In the genomic region with DNA sequence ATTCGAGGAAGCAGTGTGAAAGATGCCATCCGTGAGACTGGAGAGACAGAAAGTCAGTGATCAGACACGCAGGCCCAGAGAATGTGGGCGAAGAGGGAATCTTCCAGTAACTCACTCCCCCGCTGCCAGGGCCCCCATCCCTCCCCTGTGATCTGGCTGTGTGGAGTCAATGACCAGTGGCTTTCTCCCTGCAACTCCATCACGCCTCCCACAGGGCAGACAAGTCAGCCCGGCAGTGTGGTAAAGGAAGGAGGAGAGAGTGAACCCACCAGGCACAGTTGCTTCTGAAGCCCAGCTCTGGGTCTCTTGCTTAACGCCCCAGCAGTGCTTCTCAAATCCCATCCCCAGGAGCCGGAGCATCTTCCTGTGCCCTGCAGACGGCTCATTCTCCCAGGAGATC, we compare ENCODE assay signal across 31 cellular contexts.
"Had no signal": no experiment of that assay in that cellular context is flagged by ENCODE, and none has a peak within 500 bp of the region (broad histone marks: within the 10 kb centered on the region; RNA-seq: fewer than 3 reads in every experiment).

No MANE protein-coding gene starts in this region.

- H3K9me3 ChIP-seq: adrenal gland, Peyer's patch, SK-N-SH had no signal

- ATAC-seq: activated CD4-positive, alpha-beta T cell treated with anti-CD3 and anti-CD28 coated beads for 36 hours; activated CD4-positive, CD25-positive, alpha-beta regulatory T cell treated with anti-CD3 and anti-CD28 coated beads, Interleukin-2, amount 50 U/mL, for 24 hours; activated CD8-positive, alpha-beta T cell treated with anti-CD3 and anti-CD28 coated beads, Interleukin-2, amount 10 ng/mL, durations not matched to agents 7 days and 5 days; activated naive CD4-positive, alpha-beta T cell treated with anti-CD3 and anti-CD28 coated beads, Interleukin-2, amount 50 U/mL, for 72 hours; PC-3 had no signal

- H3K9me3 Mint-ChIP-seq: activated CD4-positive, alpha-beta T cell treated with anti-CD3 and anti-CD28 coated beads, Interleukin-2, amount 10 ng/mL, durations not matched to agents 7 days and 5 days; activated naive CD4-positive, alpha-beta T cell treated with anti-CD3 and anti-CD28 coated beads for 36 hours; activated naive CD4-positive, alpha-beta T cell treated with anti-CD3 and anti-CD28 coated beads, Interleukin-2, amount 50 U/mL, for 72 hours; activated T-cell treated with anti-CD3 and anti-CD28 coated beads, Interleukin-2, amount 50 U/mL, for 24 hours; activated T-helper 1 cell treated with anti-CD3 and anti-CD28 coated beads, Interleukin-12 subunit alpha, Interleukin-12 subunit beta, Interleukin-2, Interleukin-4 antibody, amounts not matched to agents 30 ng/mL and 10 ng/mL and 1 ng/mL, durations not matched to agents 14 hours and 24 hours and 36 hours; T-helper 1 cell treated with Interleukin-12 subunit alpha and Interleukin-12 subunit beta and Interleukin-4 antibody, amounts not matched to agents 30 μg/mL and 1 μg/mL, for 36 hours; T-helper 2 cell treated with Interferon-gamma antibody and Interleukin-4, amounts not matched to agents 5 μg/mL and 100 μg/mL, for 36 hours had no signal

- H3K4me2 ChIP-seq: SK-N-SH had no signal

- H3K36me3 ChIP-seq: adrenal gland, brain microvascular endothelial cell, cardiac muscle cell, Peyer's patch, SJSA1 had no signal

- H3K4me1 ChIP-seq: adrenal gland, Peyer's patch, SJSA1 had no signal

- H3K27me3 Mint-ChIP-seq: activated CD4-positive, alpha-beta T cell treated with anti-CD3 and anti-CD28 coated beads, Interleukin-2, amount 10 ng/mL, durations not matched to agents 7 days and 5 days; activated T-cell treated with anti-CD3 and anti-CD28 coated beads, Interleukin-2, amount 50 U/mL, for 24 hours had no signal

- H3K27ac ChIP-seq: adrenal gland, brain microvascular endothelial cell, cardiac muscle cell, Peyer's patch, SJSA1 had no signal

- H3K4me3 ChIP-seq: adrenal gland, cardiac muscle cell, Peyer's patch, SJSA1 had no signal

- H3K36me3 Mint-ChIP-seq: activated naive CD4-positive, alpha-beta T cell treated with anti-CD3 and anti-CD28 coated beads, Interleukin-2, amount 50 U/mL, for 72 hours had no signal

- DNase-seq: activated CD4-positive, alpha-beta T cell treated with anti-CD3 and anti-CD28 coated beads for 36 hours; activated CD4-positive, alpha-beta T cell treated with anti-CD3 and anti-CD28 coated beads, Interleukin-2, amount 10 ng/mL, durations not matched to agents 7 days and 5 days; activated CD4-positive, alpha-beta T cell treated with anti-CD3 and anti-CD28 coated beads, Interleukin-2, amount 50 U/mL, for 48 hours; activated CD8-positive, alpha-beta T cell treated with anti-CD3 and anti-CD28 coated beads, Interleukin-2, amount 10 ng/mL, durations not matched to agents 7 days and 5 days; activated gamma-delta T cell treated with Interleukin-2 at 50 U/mL for 16 hours; activated naive CD4-positive, alpha-beta T cell treated with anti-CD3 and anti-CD28 coated beads for 36 hours; activated T-cell treated with anti-CD3 and anti-CD28 coated beads, Interleukin-2, amount 50 U/mL, for 24 hours; adrenal gland; brain microvascular endothelial cell; Karpas-422; KBM-7; NCI-H1105; NCI-H1417 treated with DMSO at 0.1 percent for 48 hours; NCI-H187 treated with DMSO at 0.1 percent for 48 hours; NCI-H2081; NCI-H226; NCI-H446 treated with DMSO at 0.1 percent for 48 hours; NCI-H748 treated with DMSO at 0.1 percent for 48 hours; NK-92 treated with Interleukin-12 subunit alpha and Interleukin-12 subunit beta, amount 100 ng/mL, for 24 hours; PC-3; Peyer's patch; RPMI8226; SHP77 treated with DMSO at 0.1 percent for 48 hours; SK-N-SH had no signal

- H3K27ac Mint-ChIP-seq: activated CD4-positive, alpha-beta T cell treated with anti-CD3 and anti-CD28 coated beads for 36 hours; activated CD4-positive, alpha-beta T cell treated with anti-CD3 and anti-CD28 coated beads, Interleukin-2, amount 10 ng/mL, durations not matched to agents 7 days and 5 days; activated CD8-positive, alpha-beta T cell treated with anti-CD3 and anti-CD28 coated beads, Interleukin-2, amount 10 ng/mL, durations not matched to agents 7 days and 5 days; activated naive CD4-positive, alpha-beta T cell treated with anti-CD3 and anti-CD28 coated beads for 36 hours; activated naive CD4-positive, alpha-beta T cell treated with anti-CD3 and anti-CD28 coated beads, Interleukin-2, amount 50 U/mL, for 72 hours; activated T-cell treated with anti-CD3 and anti-CD28 coated beads, Interleukin-2, amount 50 U/mL, for 24 hours; activated T-helper 1 cell treated with anti-CD3 and anti-CD28 coated beads, Interleukin-12 subunit alpha, Interleukin-12 subunit beta, Interleukin-2, Interleukin-4 antibody, amounts not matched to agents 30 ng/mL and 10 ng/mL and 1 ng/mL, durations not matched to agents 14 hours and 24 hours and 36 hours; T-helper 1 cell treated with Interleukin-12 subunit alpha and Interleukin-12 subunit beta and Interleukin-4 antibody, amounts not matched to agents 30 μg/mL and 1 μg/mL, for 36 hours; T-helper 2 cell treated with Interferon-gamma antibody and Interleukin-4, amounts not matched to agents 5 μg/mL and 100 μg/mL, for 36 hours had no signal

- H3K4me1 Mint-ChIP-seq: activated CD4-positive, alpha-beta T cell treated with anti-CD3 and anti-CD28 coated beads for 36 hours; activated CD4-positive, alpha-beta T cell treated with anti-CD3 and anti-CD28 coated beads, Interleukin-2, amount 10 ng/mL, durations not matched to agents 7 days and 5 days had no signal

- H3K9ac ChIP-seq: SK-N-SH had no signal

- H3K4me3 Mint-ChIP-seq: activated CD4-positive, alpha-beta T cell treated with anti-CD3 and anti-CD28 coated beads for 36 hours; activated CD4-positive, alpha-beta T cell treated with anti-CD3 and anti-CD28 coated beads, Interleukin-2, amount 10 ng/mL, durations not matched to agents 7 days and 5 days; activated CD8-positive, alpha-beta T cell treated with anti-CD3 and anti-CD28 coated beads, Interleukin-2, amount 10 ng/mL, durations not matched to agents 7 days and 5 days; activated naive CD4-positive, alpha-beta T cell treated with anti-CD3 and anti-CD28 coated beads for 36 hours; activated T-cell treated with anti-CD3 and anti-CD28 coated beads, Interleukin-2, amount 50 U/mL, for 24 hours; activated T-helper 1 cell treated with anti-CD3 and anti-CD28 coated beads, Interleukin-12 subunit alpha, Interleukin-12 subunit beta, Interleukin-2, Interleukin-4 antibody, amounts not matched to agents 30 ng/mL and 10 ng/mL and 1 ng/mL, durations not matched to agents 14 hours and 24 hours and 36 hours; T-helper 1 cell treated with Interleukin-12 subunit alpha and Interleukin-12 subunit beta and Interleukin-4 antibody, amounts not matched to agents 30 μg/mL and 1 μg/mL, for 36 hours; T-helper 2 cell treated with Interferon-gamma antibody and Interleukin-4, amounts not matched to agents 5 μg/mL and 100 μg/mL, for 36 hours had no signal

- H3K27me3 ChIP-seq: adrenal gland, brain microvascular endothelial cell, cardiac muscle cell, Peyer's patch, SJSA1 had no signal
